In genomic region chr1:1435094-1435903, GRCh38 we compare ENCODE assay signal across 1 cellular context.
TF ChIP-seq lines count a peak whose summit lies in the region.

TSS of gene VWA1 (plus strand) at chr1:1435690. CDS start at chr1:1435749, 59 bp downstream.

TF ChIP-seq in HepG2, 621 proteins besides CTCF, POLR2A, EP300 and RAD21 (continued from another document and continues in another):
- no peak for TF ChIP-seq PRDM15 (CRISPR knock-in tag; IDR thresholded peaks at IDR 0.05)
- TF ChIP-seq FLYWCH1 (CRISPR knock-in tag; IDR thresholded peaks at IDR 0.05) = no peak
- TF ChIP-seq TFDP2 (CRISPR knock-in tag; IDR thresholded peaks at IDR 0.05) = no peak
- TF ChIP-seq ZNF556 (CRISPR knock-in tag; IDR thresholded peaks at IDR 0.05; ENCODE audit: borderline replicate concordance) = peak; percentile 30; the same call in 1 of the 2 replicates
- TF ChIP-seq IRF9 (CRISPR knock-in tag; IDR thresholded peaks at IDR 0.05; ENCODE audit: borderline replicate concordance) = peak; percentile 91; the same call in 1 of the 2 replicates
- peak; percentile 66; the same call in 1 of the 2 replicates for TF ChIP-seq ZNF800 (CRISPR knock-in tag; IDR thresholded peaks at IDR 0.05)
- TF ChIP-seq MIXL1 (CRISPR knock-in tag; IDR thresholded peaks at IDR 0.05) = no peak; the same call in 1 of the 2 replicates
- TF ChIP-seq ZNF282 (IDR thresholded peaks at IDR 0.05; ENCODE audit: partially characterized antibody) = no peak
- TF ChIP-seq HOXA7 (CRISPR knock-in tag; IDR thresholded peaks at IDR 0.05) = no peak
- no peak for TF ChIP-seq ZNF576 (CRISPR knock-in tag; IDR thresholded peaks at IDR 0.05)
- TF ChIP-seq ZNF256 (CRISPR knock-in tag; conservative IDR thresholded peaks at IDR 0.05) = no peak
- peak; percentile 33 for TF ChIP-seq XRCC5 (optimal IDR thresholded peaks at IDR 0.05; ENCODE audit: low read length)
- TF ChIP-seq ZBTB1 (CRISPR knock-in tag; IDR thresholded peaks at IDR 0.05; ENCODE audit: borderline replicate concordance) = no peak
- no peak; the same call in 1 of the 2 replicates for TF ChIP-seq ATF7-NPFF (CRISPR knock-in tag; IDR thresholded peaks at IDR 0.05; ENCODE audit: low read depth)
- no peak for TF ChIP-seq ZNF329 (CRISPR knock-in tag; IDR thresholded peaks at IDR 0.05; ENCODE audit: low read depth)
- TF ChIP-seq ATF1 (CRISPR knock-in tag; IDR thresholded peaks at IDR 0.05) = no peak
- 0 out of 2 replicates have a peak, but pooled peaks have one; percentile 6 for TF ChIP-seq JUN (CRISPR knock-in tag; IDR thresholded peaks at IDR 0.05)
- no peak for TF ChIP-seq ZBTB40 (IDR thresholded peaks at IDR 0.05)
- TF ChIP-seq ZBTB40 (CRISPR knock-in tag; IDR thresholded peaks at IDR 0.05) = no peak; the same call in 1 of the 2 replicates
- no peak; the same call in 1 of the 2 replicates for TF ChIP-seq ZNF550 (CRISPR knock-in tag; IDR thresholded peaks at IDR 0.05; ENCODE audit: borderline replicate concordance)
- no peak for TF ChIP-seq DR1 (CRISPR knock-in tag; IDR thresholded peaks at IDR 0.05)
- TF ChIP-seq ZFP36 (IDR thresholded peaks at IDR 0.05; ENCODE audit: borderline replicate concordance, low read depth, low read length, partially characterized antibody) = no peak
- TF ChIP-seq ZNF513 (CRISPR knock-in tag; conservative IDR thresholded peaks at IDR 0.05) = no peak
- TF ChIP-seq RFX1 (IDR thresholded peaks at IDR 0.05) = no peak
- no peak for TF ChIP-seq HCFC1 (IDR thresholded peaks at IDR 0.05; ENCODE audit: low read depth, low read length)
- TF ChIP-seq ZNF512 (CRISPR knock-in tag; IDR thresholded peaks at IDR 0.05) = no peak
- TF ChIP-seq TGIF2 (CRISPR knock-in tag; IDR thresholded peaks at IDR 0.05) = no peak; the same call in 1 of the 2 replicates
- TF ChIP-seq TBP (CRISPR knock-in tag; IDR thresholded peaks at IDR 0.05) = no peak
- no peak for TF ChIP-seq HNRNPUL1 (IDR thresholded peaks at IDR 0.05; ENCODE audit: low read depth, low read length)
- TF ChIP-seq MATR3 (CRISPR knock-in tag; IDR thresholded peaks at IDR 0.05) = no peak
- peak; percentile 70; the same call in 1 of the 2 replicates for TF ChIP-seq ZNF205 (CRISPR knock-in tag; IDR thresholded peaks at IDR 0.05)
- TF ChIP-seq ZBTB25 (CRISPR knock-in tag; IDR thresholded peaks at IDR 0.05) = no peak
- TF ChIP-seq ERF (CRISPR knock-in tag; IDR thresholded peaks at IDR 0.05) = 0 out of 2 replicates have a peak, but pooled peaks have one; percentile 24
- no peak for TF ChIP-seq ATM (IDR thresholded peaks at IDR 0.05; ENCODE audit: borderline replicate concordance)
